In genomic region chr6:1593958-1594314, GRCh38 we compare ENCODE assay signal across 1 cellular context.
TF ChIP-seq lines count a peak whose summit lies in the region.

No MANE protein-coding gene starts in this region.

TF ChIP-seq in GM23338, 12 proteins besides CTCF, POLR2A, EP300 and RAD21 (continued from another document):
- TF ChIP-seq ZNF462 (CRISPR knock-in tag; IDR thresholded peaks at IDR 0.05) = no peak
- no peak for TF ChIP-seq NANOG (IDR thresholded peaks at IDR 0.05; ENCODE audit: borderline replicate concordance)
- TF ChIP-seq EZH2phosphoT487 (IDR thresholded peaks at IDR 0.05; ENCODE audit: unreplicated experiment) = no peak
- TF ChIP-seq REST (IDR thresholded peaks at IDR 0.05; ENCODE audit: unreplicated experiment) = no peak
- no peak for TF ChIP-seq POLR2AphosphoS5 (IDR thresholded peaks at IDR 0.05; ENCODE audit: low read depth)
- no peak for TF ChIP-seq CREB1 (CRISPR knock-in tag; IDR thresholded peaks at IDR 0.05; ENCODE audit: low read depth)
- no peak for TF ChIP-seq ZNF331 (CRISPR knock-in tag; IDR thresholded peaks at IDR 0.05; ENCODE audit: low read depth)
